Comparison of ENCODE assay signal across 8 cellular contexts in genomic region chr19:58555369-58555885, GRCh38. TPM values are rescaled to one million over a fixed set of nuclear protein-coding genes. Genes with fewer than 3 reads are reported as not detected.
DNase-seq lines count a peak whose midpoint lies in the region; ATAC-seq and TF ChIP-seq lines count a peak whose summit lies in the region.

No MANE protein-coding gene starts in this region.

- TF ChIP-seq CTCF in GM12875 (IDR thresholded peaks at IDR 0.05; ENCODE audit: borderline replicate concordance, insufficient read depth, low read depth, low read length) (no peak), WERI-Rb-1 (IDR thresholded peaks at IDR 0.05; ENCODE audit: low read depth, low read length) (no peak), foreskin fibroblast (IDR thresholded peaks at IDR 0.05; ENCODE audit: low read depth, low read length) (no peak), sigmoid colon (IDR thresholded peaks at IDR 0.05) (no peak)

- TF ChIP-seq POLR2A in sigmoid colon (IDR thresholded peaks at IDR 0.05), result no peak

- peak overlapping the region; percentile 79 for H3K4me3 ChIP-seq in GM12875 (ENCODE audit: low read depth, low read length)
- peak overlapping the region; percentile 33 for H3K4me3 ChIP-seq in WERI-Rb-1 (ENCODE audit: low read depth, low read length)
- peak overlapping the region; percentile 73 to 78 for H3K4me3 ChIP-seq in foreskin fibroblast (ENCODE audit: low read depth in 1 of 2, low read length in 2 of 2)
- peak overlapping the region; percentile 44 to 86 (median 77) for H3K4me3 ChIP-seq in sigmoid colon

- DNase-seq in WERI-Rb-1 (no peak), foreskin fibroblast (no peak), sigmoid colon (peak; percentile 66), left lobe of liver (ENCODE audit: low spot score) (no peak), NCI-H774 (lab: John Stamatoyannopoulos, UW) (no peak)

- 45 to 53% methylated on average over 4 of the region's 4 CpGs for WGBS in sigmoid colon, 2 donors

- H3K27me3 ChIP-seq in WERI-Rb-1 (ENCODE audit: insufficient read depth, low read depth, severe bottlenecking), result no peaks in the 10 kb centered on the region
- no peaks in the 10 kb centered on the region for H3K27me3 ChIP-seq in sigmoid colon

- TF ChIP-seq EP300 in sigmoid colon (IDR thresholded peaks at IDR 0.05), result no peak

- H3K4me1 ChIP-seq in sigmoid colon, result peaks cover 0 to 57% (median 46%) of the 10 kb centered on the region in 4 donors

- no peaks in the 10 kb centered on the region for H3K9me3 ChIP-seq in WERI-Rb-1 (ENCODE audit: severe bottlenecking)
- H3K9me3 ChIP-seq in sigmoid colon, result no peaks in the 10 kb centered on the region

- intact Hi-C loops in sigmoid colon (cut with DNase I), result loop anchor here (1.0 to 2.0 kb wide), 2 partner anchors 11 to 37 kb away; partner anchors contain the start of genes TRIM28 and ZBTB45

- H3K36me3 ChIP-seq in WERI-Rb-1 (peaks cover 48% of the 10 kb centered on the region), sigmoid colon (peaks cover 30 to 45% (median 34%) of the 10 kb centered on the region in 4 donors)

- ATAC-seq in left lobe of liver (no peak), HG03139 (IDR thresholded peaks at IDR 0.05; ENCODE audit: unreplicated experiment) (no peak), HG02642 (IDR thresholded peaks at IDR 0.05; ENCODE audit: poor library complexity, unreplicated experiment) (no peak)

- H3K27ac ChIP-seq in WERI-Rb-1 (peak overlapping the region; percentile 78), sigmoid colon (peak overlapping the region; percentile 99 to 100 (median 100))

RNA-seq across cellular contexts. Expression of gene CHMP2A, which starts 0.5 kb away (rescaled TPM):
- total RNA-seq in sigmoid colon, result 100 to 1,000 TPM; 101 to 144 (median 136) TPM
- polyA plus RNA-seq in sigmoid colon, result 100 to 1,000 TPM; 196 to 372 (median 300) TPM
- total RNA-seq in left lobe of liver, result 73.4 TPM

RNA-seq across cellular contexts. Expression of gene UBE2M, which starts 3.0 kb away (rescaled TPM):
- 10 to 100 TPM; 22.4 to 37.5 (median 30.3) TPM for total RNA-seq in sigmoid colon
- 10 to 100 TPM; 48.0 to 58.5 (median 57.8) TPM for polyA plus RNA-seq in sigmoid colon
- total RNA-seq in left lobe of liver, result 20.5 TPM

RNA-seq across cellular contexts. Expression of gene TRIM28, which starts 11.6 kb away (rescaled TPM):
- 100 to 1,000 TPM; 157 to 236 (median 207) TPM for total RNA-seq in sigmoid colon
- polyA plus RNA-seq in sigmoid colon, result 100 to 1,000 TPM in 2 of 3 donors, 10 to 100 TPM in 1; 84.8 to 223 (median 150) TPM
- total RNA-seq in left lobe of liver, result 84.0 TPM

RNA-seq across cellular contexts. Expression of gene MZF1, which starts 17.7 kb away (rescaled TPM):
- total RNA-seq in sigmoid colon, result 10 to 100 TPM; 13.6 to 31.5 (median 20.1) TPM
- polyA plus RNA-seq in sigmoid colon, result 10 to 100 TPM in 1 of 3 donors, 1 to 10 TPM in 2; 5.8 to 28.7 (median 9.0) TPM
- total RNA-seq in left lobe of liver, result 15.2 TPM

RNA-seq across cellular contexts. Expression of gene ZBTB45, which starts 35.8 kb away (rescaled TPM):
- total RNA-seq in sigmoid colon, result 10 to 100 TPM in 1 of 4 donors, 1 to 10 TPM in 3; 7.6 to 13.8 (median 8.4) TPM
- 10 to 100 TPM in 1 of 3 donors, 1 to 10 TPM in 2; 4.9 to 10.2 (median 6.0) TPM for polyA plus RNA-seq in sigmoid colon
- total RNA-seq in left lobe of liver, result 5.0 TPM
